In the genomic region with DNA sequence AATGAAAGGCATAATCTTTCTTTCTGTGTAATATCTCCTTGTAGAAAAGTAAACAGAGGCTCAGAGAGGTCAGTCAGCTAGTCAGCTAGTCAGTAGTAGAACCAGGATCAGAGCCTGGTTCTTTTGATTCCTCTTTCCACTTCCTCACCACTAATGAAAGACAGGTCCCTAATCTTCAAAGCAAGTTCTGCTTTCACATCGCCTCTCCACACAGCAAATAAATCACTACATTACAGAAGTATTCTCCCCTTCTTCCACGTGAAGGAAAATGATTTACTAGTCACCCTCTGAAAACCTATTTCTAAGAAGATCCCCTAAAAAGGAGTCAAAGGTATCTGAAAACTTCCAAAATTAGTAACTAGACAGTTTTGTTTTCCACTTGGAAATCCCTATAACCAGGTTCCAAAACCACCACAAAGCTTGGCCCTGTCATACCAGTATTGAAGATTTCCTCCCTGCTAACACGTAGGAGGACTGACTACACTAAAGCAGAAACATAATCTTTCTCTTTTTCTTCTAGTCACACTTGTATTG, we compare ENCODE assay signal across 8 cellular contexts.
DNase-seq lines count a peak whose midpoint lies in the region; ATAC-seq and TF ChIP-seq lines count a peak whose summit lies in the region.

No MANE protein-coding gene starts in this region.

- H4K20me1 ChIP-seq in PC-9 (ENCODE audit: insufficient read depth), result no peaks in the 10 kb centered on the region

- H3K27ac ChIP-seq in PC-9 (no peak overlapping the region), tibial nerve (peak overlapping the region in 2 of 4 donors; percentile 55 to 63), brain microvascular endothelial cell (no peak overlapping the region)

- TF ChIP-seq POLR2A in tibial nerve (IDR thresholded peaks at IDR 0.05), result no peak

- peaks cover 3% of the 10 kb centered on the region for H3K9me3 Mint-ChIP-seq in memory B cell

- no peak for TF ChIP-seq EP300 in tibial nerve (IDR thresholded peaks at IDR 0.05)

- WGBS in tibial nerve, 2 donors, result 39 to 41% methylated on average over 3 of the region's 3 CpGs

- H3K4me2 ChIP-seq in PC-9, result peak overlapping the region; percentile 44

- no peaks in the 10 kb centered on the region for H3K9me3 ChIP-seq in PC-9 (ENCODE audit: insufficient read depth, low read depth)
- no peaks in the 10 kb centered on the region for H3K9me3 ChIP-seq in tibial nerve

- H3K27me3 ChIP-seq in PC-9 (ENCODE audit: insufficient read depth, low read depth) (no peaks in the 10 kb centered on the region), tibial nerve (no peaks in the 10 kb centered on the region), brain microvascular endothelial cell (replicated peaks) (no peaks in the 10 kb centered on the region)

- 0 out of 2 replicates have a peak, but pooled peaks have one; percentile 12 for TF ChIP-seq CTCF in PC-9 (conservative IDR thresholded peaks at IDR 0.05)
- no peak for TF ChIP-seq CTCF in tibial nerve (IDR thresholded peaks at IDR 0.05)
- no peak for TF ChIP-seq CTCF in brain microvascular endothelial cell (IDR thresholded peaks at IDR 0.05; ENCODE audit: low read depth, low read length, missing control alignments)

- intact Hi-C loops in PC-9 (cut with micrococcal nuclease; ENCODE audit: unreplicated experiment), result loop anchor here (1.0 to 10.0 kb wide), 7 partner anchors 117 to 815 kb away; no protein-coding TSS in a partner anchor

- CTCF ChIA-PET in PC-9 (lab: Charles Lee), result interaction anchor here (0.8 to 1.2 kb wide), 3 partner anchors 13 to 593 kb away, joined by 3 to 4 read pairs (median 3); no protein-coding TSS in a partner anchor

- peak overlapping the region; percentile 40; the same call in 1 of the 2 replicates for H2AFZ ChIP-seq in PC-9

- no peak overlapping the region for H3K4me3 Mint-ChIP-seq in memory B cell

- in situ Hi-C loops in brain microvascular endothelial cell (cut with HindIII; ENCODE audit: low pct_ligation_motif_present, low sequenced_read_pairs), result no loop called here

- H3F3A ChIP-seq in PC-9 (ENCODE audit: insufficient read depth, low read depth), result peaks cover 4% of the 10 kb centered on the region; the same call in 1 of the 2 replicates

- no peaks in the 10 kb centered on the region for H3K9me2 ChIP-seq in PC-9 (ENCODE audit: insufficient read depth)

- H3K36me3 ChIP-seq in PC-9 (ENCODE audit: low read depth), result no peaks in the 10 kb centered on the region
- no peaks in the 10 kb centered on the region for H3K36me3 ChIP-seq in tibial nerve
- no peaks in the 10 kb centered on the region for H3K36me3 ChIP-seq in brain microvascular endothelial cell (replicated peaks)

- POLR2A ChIA-PET in PC-9 (lab: Charles Lee; ENCODE audit: unreplicated experiment), result interaction anchor here (0.7 kb wide), 1 partner anchor 610 kb away, joined by 5 read pairs; no protein-coding TSS in a partner anchor

- ATAC-seq in GM19043 (IDR thresholded peaks at IDR 0.05; ENCODE audit: low read depth, unreplicated experiment), result peak; percentile 51
- peak; percentile 87 for ATAC-seq in HG02870 (IDR thresholded peaks at IDR 0.05; ENCODE audit: unreplicated experiment)
- peak; percentile 41 for ATAC-seq in memory B cell (ENCODE audit: low read depth)

- H3K79me2 ChIP-seq in PC-9 (ENCODE audit: low read depth), result no peaks in the 10 kb centered on the region

- H3K4me1 ChIP-seq in PC-9 (replicated peaks; ENCODE audit: insufficient read depth) (no peaks in the 10 kb centered on the region; the same call in 1 of the 2 replicates), tibial nerve (peaks cover 0 to 27% (median 0%) of the 10 kb centered on the region in 4 donors)

- H3K4me1 Mint-ChIP-seq in memory B cell, result peaks cover 3% of the 10 kb centered on the region

- H3K27me3 Mint-ChIP-seq in memory B cell, result no peaks in the 10 kb centered on the region

- no peak overlapping the region for H3K4me3 ChIP-seq in PC-9
- no peak overlapping the region for H3K4me3 ChIP-seq in tibial nerve
- no peak overlapping the region for H3K4me3 ChIP-seq in brain microvascular endothelial cell (ENCODE audit: low read depth, low read length)

- DNase-seq in PC-9, result no peak
- DNase-seq in memory B cell (ENCODE audit: low spot score in 2 of 2), result no peak
- DNase-seq in tibial nerve (ENCODE audit: low spot score in 2 of 2), result no peak
- DNase-seq in brain microvascular endothelial cell, result no peak
- no peak for DNase-seq in NCI-H146 (lab: John Stamatoyannopoulos, UW)
- no peak for DNase-seq in NCI-H128 (lab: John Stamatoyannopoulos, UW; ENCODE audit: unreplicated experiment)

- no peaks in the 10 kb centered on the region for H3K36me3 Mint-ChIP-seq in memory B cell

- no TSS peak for BruUV-seq in PC-9 (replicated peaks; lab: Mats Ljungman, UMichigan)

- no peak overlapping the region for H3K27ac Mint-ChIP-seq in memory B cell
